ENCODE assay signal across 1 cellular context in the genomic region with DNA sequence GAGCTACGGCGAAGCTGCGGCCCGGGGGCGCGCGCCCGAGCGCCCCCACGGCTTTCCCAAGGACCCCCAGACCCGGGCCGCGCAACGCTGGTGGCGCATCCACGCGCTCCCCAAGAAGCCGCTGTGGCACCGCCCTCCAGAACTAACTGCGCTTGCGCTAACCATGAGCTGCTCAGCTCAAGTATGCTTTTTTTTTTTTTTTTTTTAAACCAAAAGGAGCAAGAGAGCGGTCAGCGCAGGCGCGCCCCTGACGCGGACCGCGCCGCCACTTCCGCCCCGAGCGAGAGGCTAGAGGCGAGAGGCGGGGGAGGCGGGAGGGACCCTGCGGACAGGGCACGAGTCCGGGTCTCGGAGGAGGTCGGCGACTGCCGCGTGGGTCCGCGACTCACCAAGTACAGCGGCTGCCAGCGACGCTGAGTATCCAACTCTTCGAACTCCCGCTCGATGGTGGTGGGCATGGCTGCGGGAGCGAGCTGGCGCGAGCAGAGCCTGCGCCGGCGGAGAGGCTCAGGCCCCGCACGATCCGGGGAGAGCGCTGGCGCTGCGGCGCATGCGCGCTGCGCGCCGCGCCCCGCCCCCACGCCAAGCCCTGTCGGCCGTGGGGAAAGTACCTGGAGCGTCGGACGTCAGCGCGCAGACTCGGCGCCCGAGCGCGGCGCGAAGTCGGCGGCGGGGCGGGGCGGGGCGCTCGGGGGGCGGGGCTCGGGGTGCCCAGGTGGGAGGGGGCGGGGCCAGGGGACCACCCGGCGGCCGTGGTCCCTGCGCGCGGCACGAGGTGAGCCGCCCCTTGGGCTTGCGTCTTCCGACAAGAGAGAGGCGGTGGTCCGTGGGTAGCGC.
TF ChIP-seq lines count a peak whose summit lies in the region.

A gene (minus strand): TSS at position 554 of the 837 bp plus-strand sequence. CDS start 96 bp downstream, at position 458.

TF ChIP-seq in HepG2, 621 proteins besides CTCF, POLR2A, EP300 and RAD21 (continued from another document and continues in another):
- TF ChIP-seq, protein P1, sequence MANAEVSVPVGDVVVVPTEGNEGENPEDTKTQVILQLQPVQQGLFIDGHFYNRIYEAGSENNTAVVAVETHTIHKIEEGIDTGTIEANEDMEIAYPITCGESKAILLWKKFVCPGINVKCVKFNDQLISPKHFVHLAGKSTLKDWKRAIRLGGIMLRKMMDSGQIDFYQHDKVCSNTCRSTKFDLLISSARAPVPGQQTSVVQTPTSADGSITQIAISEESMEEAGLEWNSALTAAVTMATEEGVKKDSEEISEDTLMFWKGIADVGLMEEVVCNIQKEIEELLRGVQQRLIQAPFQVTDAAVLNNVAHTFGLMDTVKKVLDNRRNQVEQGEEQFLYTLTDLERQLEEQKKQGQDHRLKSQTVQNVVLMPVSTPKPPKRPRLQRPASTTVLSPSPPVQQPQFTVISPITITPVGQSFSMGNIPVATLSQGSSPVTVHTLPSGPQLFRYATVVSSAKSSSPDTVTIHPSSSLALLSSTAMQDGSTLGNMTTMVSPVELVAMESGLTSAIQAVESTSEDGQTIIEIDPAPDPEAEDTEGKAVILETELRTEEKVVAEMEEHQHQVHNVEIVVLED (CRISPR knock-in tag; IDR thresholded peaks at IDR 0.05; ENCODE audit: borderline replicate concordance): peak; percentile 86
- TF ChIP-seq MTA3 (CRISPR knock-in tag; IDR thresholded peaks at IDR 0.05): no peak
- peak; percentile 76 for TF ChIP-seq ZNF501 (CRISPR knock-in tag; IDR thresholded peaks at IDR 0.05)
- TF ChIP-seq NFKB2 (CRISPR knock-in tag; IDR thresholded peaks at IDR 0.05; ENCODE audit: borderline replicate concordance): peak; percentile 97
- TF ChIP-seq RFXAP (CRISPR knock-in tag; IDR thresholded peaks at IDR 0.05; ENCODE audit: borderline replicate concordance): 0 out of 2 replicates have a peak, but pooled peaks have one; percentile 55
- TF ChIP-seq ZNF138 (CRISPR knock-in tag; IDR thresholded peaks at IDR 0.05; ENCODE audit: low read depth): peak; percentile 7; the same call in 1 of the 2 replicates
- TF ChIP-seq, protein P2, sequence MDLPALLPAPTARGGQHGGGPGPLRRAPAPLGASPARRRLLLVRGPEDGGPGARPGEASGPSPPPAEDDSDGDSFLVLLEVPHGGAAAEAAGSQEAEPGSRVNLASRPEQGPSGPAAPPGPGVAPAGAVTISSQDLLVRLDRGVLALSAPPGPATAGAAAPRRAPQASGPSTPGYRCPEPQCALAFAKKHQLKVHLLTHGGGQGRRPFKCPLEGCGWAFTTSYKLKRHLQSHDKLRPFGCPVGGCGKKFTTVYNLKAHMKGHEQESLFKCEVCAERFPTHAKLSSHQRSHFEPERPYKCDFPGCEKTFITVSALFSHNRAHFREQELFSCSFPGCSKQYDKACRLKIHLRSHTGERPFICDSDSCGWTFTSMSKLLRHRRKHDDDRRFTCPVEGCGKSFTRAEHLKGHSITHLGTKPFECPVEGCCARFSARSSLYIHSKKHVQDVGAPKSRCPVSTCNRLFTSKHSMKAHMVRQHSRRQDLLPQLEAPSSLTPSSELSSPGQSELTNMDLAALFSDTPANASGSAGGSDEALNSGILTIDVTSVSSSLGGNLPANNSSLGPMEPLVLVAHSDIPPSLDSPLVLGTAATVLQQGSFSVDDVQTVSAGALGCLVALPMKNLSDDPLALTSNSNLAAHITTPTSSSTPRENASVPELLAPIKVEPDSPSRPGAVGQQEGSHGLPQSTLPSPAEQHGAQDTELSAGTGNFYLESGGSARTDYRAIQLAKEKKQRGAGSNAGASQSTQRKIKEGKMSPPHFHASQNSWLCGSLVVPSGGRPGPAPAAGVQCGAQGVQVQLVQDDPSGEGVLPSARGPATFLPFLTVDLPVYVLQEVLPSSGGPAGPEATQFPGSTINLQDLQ (CRISPR knock-in tag; IDR thresholded peaks at IDR 0.05): 0 out of 2 replicates have a peak, but pooled peaks have one; percentile 30
- TF ChIP-seq, protein P3, sequence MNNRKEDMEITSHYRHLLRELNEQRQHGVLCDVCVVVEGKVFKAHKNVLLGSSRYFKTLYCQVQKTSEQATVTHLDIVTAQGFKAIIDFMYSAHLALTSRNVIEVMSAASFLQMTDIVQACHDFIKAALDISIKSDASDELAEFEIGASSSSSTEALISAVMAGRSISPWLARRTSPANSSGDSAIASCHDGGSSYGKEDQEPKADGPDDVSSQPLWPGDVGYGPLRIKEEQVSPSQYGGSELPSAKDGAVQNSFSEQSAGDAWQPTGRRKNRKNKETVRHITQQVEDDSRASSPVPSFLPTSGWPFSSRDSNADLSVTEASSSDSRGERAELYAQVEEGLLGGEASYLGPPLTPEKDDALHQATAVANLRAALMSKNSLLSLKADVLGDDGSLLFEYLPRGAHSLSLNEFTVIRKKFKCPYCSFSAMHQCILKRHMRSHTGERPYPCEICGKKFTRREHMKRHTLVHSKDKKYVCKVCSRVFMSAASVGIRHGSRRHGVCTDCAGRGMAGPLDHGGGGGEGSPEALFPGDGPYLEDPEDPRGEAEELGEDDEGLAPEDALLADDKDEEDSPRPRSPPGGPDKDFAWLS (CRISPR knock-in tag; IDR thresholded peaks at IDR 0.05; ENCODE audit: borderline replicate concordance): no peak
- TF ChIP-seq SYNCRIP (IDR thresholded peaks at IDR 0.05; ENCODE audit: insufficient read depth, low read depth, low read length): no peak
- no peak for TF ChIP-seq HMG20A (CRISPR knock-in tag; IDR thresholded peaks at IDR 0.05; ENCODE audit: borderline replicate concordance)
- TF ChIP-seq, protein P4, sequence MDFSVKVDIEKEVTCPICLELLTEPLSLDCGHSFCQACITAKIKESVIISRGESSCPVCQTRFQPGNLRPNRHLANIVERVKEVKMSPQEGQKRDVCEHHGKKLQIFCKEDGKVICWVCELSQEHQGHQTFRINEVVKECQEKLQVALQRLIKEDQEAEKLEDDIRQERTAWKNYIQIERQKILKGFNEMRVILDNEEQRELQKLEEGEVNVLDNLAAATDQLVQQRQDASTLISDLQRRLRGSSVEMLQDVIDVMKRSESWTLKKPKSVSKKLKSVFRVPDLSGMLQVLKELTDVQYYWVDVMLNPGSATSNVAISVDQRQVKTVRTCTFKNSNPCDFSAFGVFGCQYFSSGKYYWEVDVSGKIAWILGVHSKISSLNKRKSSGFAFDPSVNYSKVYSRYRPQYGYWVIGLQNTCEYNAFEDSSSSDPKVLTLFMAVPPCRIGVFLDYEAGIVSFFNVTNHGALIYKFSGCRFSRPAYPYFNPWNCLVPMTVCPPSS (IDR thresholded peaks at IDR 0.05): no peak
- peak; percentile 95 for TF ChIP-seq ELF1 (CRISPR knock-in tag; IDR thresholded peaks at IDR 0.05)
- 0 out of 2 replicates have a peak, but pooled peaks have one; percentile 56 for TF ChIP-seq NFKBIZ (CRISPR knock-in tag; IDR thresholded peaks at IDR 0.05)
- peak; percentile 93 for TF ChIP-seq TAF1 (CRISPR knock-in tag; IDR thresholded peaks at IDR 0.05)
- peak; percentile 61; the same call in 1 of the 2 replicates for TF ChIP-seq ZNF264 (CRISPR knock-in tag; IDR thresholded peaks at IDR 0.05)
- TF ChIP-seq, protein P5, sequence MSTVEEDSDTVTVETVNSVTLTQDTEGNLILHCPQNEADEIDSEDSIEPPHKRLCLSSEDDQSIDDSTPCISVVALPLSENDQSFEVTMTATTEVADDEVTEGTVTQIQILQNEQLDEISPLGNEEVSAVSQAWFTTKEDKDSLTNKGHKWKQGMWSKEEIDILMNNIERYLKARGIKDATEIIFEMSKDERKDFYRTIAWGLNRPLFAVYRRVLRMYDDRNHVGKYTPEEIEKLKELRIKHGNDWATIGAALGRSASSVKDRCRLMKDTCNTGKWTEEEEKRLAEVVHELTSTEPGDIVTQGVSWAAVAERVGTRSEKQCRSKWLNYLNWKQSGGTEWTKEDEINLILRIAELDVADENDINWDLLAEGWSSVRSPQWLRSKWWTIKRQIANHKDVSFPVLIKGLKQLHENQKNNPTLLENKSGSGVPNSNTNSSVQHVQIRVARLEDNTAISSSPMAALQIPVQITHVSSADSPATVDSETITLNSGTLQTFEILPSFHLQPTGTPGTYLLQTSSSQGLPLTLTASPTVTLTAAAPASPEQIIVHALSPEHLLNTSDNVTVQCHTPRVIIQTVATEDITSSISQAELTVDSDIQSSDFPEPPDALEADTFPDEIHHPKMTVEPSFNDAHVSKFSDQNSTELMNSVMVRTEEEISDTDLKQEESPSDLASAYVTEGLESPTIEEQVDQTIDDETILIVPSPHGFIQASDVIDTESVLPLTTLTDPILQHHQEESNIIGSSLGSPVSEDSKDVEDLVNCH (CRISPR knock-in tag; IDR thresholded peaks at IDR 0.05): no peak
- TF ChIP-seq TMF1 (CRISPR knock-in tag; IDR thresholded peaks at IDR 0.05; ENCODE audit: low read depth): 0 out of 2 replicates have a peak, but pooled peaks have one; percentile 57
- no peak for TF ChIP-seq SIX1 (CRISPR knock-in tag; IDR thresholded peaks at IDR 0.05; ENCODE audit: borderline replicate concordance)
- no peak for TF ChIP-seq U2AF1 (optimal IDR thresholded peaks at IDR 0.05; ENCODE audit: low read depth, low read length)
- TF ChIP-seq, protein P6, sequence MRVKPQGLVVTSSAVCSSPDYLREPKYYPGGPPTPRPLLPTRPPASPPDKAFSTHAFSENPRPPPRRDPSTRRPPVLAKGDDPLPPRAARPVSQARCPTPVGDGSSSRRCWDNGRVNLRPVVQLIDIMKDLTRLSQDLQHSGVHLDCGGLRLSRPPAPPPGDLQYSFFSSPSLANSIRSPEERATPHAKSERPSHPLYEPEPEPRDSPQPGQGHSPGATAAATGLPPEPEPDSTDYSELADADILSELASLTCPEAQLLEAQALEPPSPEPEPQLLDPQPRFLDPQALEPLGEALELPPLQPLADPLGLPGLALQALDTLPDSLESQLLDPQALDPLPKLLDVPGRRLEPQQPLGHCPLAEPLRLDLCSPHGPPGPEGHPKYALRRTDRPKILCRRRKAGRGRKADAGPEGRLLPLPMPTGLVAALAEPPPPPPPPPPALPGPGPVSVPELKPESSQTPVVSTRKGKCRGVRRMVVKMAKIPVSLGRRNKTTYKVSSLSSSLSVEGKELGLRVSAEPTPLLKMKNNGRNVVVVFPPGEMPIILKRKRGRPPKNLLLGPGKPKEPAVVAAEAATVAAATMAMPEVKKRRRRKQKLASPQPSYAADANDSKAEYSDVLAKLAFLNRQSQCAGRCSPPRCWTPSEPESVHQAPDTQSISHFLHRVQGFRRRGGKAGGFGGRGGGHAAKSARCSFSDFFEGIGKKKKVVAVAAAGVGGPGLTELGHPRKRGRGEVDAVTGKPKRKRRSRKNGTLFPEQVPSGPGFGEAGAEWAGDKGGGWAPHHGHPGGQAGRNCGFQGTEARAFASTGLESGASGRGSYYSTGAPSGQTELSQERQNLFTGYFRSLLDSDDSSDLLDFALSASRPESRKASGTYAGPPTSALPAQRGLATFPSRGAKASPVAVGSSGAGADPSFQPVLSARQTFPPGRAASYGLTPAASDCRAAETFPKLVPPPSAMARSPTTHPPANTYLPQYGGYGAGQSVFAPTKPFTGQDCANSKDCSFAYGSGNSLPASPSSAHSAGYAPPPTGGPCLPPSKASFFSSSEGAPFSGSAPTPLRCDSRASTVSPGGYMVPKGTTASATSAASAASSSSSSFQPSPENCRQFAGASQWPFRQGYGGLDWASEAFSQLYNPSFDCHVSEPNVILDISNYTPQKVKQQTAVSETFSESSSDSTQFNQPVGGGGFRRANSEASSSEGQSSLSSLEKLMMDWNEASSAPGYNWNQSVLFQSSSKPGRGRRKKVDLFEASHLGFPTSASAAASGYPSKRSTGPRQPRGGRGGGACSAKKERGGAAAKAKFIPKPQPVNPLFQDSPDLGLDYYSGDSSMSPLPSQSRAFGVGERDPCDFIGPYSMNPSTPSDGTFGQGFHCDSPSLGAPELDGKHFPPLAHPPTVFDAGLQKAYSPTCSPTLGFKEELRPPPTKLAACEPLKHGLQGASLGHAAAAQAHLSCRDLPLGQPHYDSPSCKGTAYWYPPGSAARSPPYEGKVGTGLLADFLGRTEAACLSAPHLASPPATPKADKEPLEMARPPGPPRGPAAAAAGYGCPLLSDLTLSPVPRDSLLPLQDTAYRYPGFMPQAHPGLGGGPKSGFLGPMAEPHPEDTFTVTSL (CRISPR knock-in tag; IDR thresholded peaks at IDR 0.05; ENCODE audit: borderline replicate concordance): no peak; the same call in 1 of the 2 replicates
- TF ChIP-seq, protein P7, sequence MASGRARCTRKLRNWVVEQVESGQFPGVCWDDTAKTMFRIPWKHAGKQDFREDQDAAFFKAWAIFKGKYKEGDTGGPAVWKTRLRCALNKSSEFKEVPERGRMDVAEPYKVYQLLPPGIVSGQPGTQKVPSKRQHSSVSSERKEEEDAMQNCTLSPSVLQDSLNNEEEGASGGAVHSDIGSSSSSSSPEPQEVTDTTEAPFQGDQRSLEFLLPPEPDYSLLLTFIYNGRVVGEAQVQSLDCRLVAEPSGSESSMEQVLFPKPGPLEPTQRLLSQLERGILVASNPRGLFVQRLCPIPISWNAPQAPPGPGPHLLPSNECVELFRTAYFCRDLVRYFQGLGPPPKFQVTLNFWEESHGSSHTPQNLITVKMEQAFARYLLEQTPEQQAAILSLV (CRISPR knock-in tag; IDR thresholded peaks at IDR 0.05; ENCODE audit: borderline replicate concordance): peak; percentile 96
- 0 out of 2 replicates have a peak, but pooled peaks have one; percentile 46 for TF ChIP-seq KLF15 (CRISPR knock-in tag; IDR thresholded peaks at IDR 0.05; ENCODE audit: borderline replicate concordance)
- peak; percentile 82 for TF ChIP-seq ZNF781 (CRISPR knock-in tag; IDR thresholded peaks at IDR 0.05; ENCODE audit: borderline replicate concordance, not compliant biosample characterization)
- TF ChIP-seq ZNF30 (CRISPR knock-in tag; IDR thresholded peaks at IDR 0.05): no peak
- peak; percentile 79 for TF ChIP-seq IRF2 (CRISPR knock-in tag; IDR thresholded peaks at IDR 0.05)
- peak; percentile 76; the same call in 1 of the 2 replicates for TF ChIP-seq ZMYM4 (CRISPR knock-in tag; IDR thresholded peaks at IDR 0.05)
- TF ChIP-seq SMAD3 (CRISPR knock-in tag; IDR thresholded peaks at IDR 0.05): peak; percentile 78; the same call in 1 of the 2 replicates
- TF ChIP-seq, protein P8, sequence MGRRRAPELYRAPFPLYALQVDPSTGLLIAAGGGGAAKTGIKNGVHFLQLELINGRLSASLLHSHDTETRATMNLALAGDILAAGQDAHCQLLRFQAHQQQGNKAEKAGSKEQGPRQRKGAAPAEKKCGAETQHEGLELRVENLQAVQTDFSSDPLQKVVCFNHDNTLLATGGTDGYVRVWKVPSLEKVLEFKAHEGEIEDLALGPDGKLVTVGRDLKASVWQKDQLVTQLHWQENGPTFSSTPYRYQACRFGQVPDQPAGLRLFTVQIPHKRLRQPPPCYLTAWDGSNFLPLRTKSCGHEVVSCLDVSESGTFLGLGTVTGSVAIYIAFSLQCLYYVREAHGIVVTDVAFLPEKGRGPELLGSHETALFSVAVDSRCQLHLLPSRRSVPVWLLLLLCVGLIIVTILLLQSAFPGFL (CRISPR knock-in tag; IDR thresholded peaks at IDR 0.05): peak; percentile 30; the same call in 1 of the 2 replicates
- no peak for TF ChIP-seq EED (CRISPR knock-in tag; IDR thresholded peaks at IDR 0.05)
- TF ChIP-seq, protein P9, sequence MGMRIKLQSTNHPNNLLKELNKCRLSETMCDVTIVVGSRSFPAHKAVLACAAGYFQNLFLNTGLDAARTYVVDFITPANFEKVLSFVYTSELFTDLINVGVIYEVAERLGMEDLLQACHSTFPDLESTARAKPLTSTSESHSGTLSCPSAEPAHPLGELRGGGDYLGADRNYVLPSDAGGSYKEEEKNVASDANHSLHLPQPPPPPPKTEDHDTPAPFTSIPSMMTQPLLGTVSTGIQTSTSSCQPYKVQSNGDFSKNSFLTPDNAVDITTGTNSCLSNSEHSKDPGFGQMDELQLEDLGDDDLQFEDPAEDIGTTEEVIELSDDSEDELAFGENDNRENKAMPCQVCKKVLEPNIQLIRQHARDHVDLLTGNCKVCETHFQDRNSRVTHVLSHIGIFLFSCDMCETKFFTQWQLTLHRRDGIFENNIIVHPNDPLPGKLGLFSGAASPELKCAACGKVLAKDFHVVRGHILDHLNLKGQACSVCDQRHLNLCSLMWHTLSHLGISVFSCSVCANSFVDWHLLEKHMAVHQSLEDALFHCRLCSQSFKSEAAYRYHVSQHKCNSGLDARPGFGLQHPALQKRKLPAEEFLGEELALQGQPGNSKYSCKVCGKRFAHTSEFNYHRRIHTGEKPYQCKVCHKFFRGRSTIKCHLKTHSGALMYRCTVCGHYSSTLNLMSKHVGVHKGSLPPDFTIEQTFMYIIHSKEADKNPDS (CRISPR knock-in tag; IDR thresholded peaks at IDR 0.05): no peak; the same call in 1 of the 2 replicates
